Comparison of ENCODE assay signal across 1 cellular context in the genomic region with DNA sequence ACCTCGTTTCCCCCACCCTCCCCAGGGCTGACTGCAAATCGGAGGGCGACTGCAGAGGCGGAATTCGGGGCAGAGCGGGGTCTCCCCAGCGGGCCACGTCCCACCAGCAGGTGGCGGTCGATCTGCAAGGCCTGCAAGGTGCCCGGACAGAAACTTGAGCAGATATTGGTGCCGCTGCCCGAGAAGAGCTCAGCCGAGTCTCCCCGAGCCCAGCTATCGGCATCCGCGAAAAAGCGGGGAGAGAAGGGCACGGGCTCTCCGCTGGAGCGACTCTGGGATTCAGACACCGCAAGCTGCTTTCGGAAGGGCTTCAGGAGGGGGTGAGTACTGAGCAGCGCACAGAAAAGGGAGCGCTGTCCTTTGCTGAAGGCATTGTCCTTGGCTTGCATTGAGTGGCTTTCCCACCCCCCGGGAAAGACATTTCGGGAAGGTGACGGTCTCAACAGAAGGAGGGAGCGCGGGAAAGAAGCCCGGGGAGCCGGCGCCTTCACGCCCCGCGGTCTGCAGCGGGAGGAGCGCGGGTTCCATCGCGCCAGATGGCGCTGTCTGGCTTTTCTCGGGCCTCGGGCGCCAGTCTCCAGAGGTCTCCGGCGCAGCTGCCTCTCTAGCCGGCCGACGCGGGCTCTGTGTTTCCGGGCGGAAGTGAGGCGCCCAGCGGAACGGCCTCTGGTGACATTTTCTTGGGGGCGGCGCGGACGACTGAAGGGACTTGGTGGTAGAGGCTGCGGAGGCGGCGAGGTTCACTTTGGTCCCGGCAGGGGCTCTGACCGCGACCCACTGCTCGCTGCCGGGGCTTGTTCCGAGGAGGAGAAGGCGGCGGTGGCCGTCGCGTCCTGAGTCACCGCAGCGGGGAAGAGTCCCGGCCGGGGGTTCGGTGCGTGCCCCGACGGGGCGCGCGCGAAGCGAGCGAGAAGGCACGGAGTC.
TF ChIP-seq lines count a peak whose summit lies in the region.

No MANE protein-coding gene starts in this region.

TF ChIP-seq in K562, 482 proteins besides CTCF, POLR2A, EP300 and RAD21 (continued from another document and continues in another):
- TF ChIP-seq, protein P1, sequence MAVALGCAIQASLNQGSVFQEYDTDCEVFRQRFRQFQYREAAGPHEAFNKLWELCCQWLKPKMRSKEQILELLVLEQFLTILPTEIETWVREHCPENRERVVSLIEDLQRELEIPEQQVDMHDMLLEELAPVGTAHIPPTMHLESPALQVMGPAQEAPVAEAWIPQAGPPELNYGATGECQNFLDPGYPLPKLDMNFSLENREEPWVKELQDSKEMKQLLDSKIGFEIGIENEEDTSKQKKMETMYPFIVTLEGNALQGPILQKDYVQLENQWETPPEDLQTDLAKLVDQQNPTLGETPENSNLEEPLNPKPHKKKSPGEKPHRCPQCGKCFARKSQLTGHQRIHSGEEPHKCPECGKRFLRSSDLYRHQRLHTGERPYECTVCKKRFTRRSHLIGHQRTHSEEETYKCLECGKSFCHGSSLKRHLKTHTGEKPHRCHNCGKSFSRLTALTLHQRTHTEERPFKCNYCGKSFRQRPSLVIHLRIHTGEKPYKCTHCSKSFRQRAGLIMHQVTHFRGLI (CRISPR knock-in tag; IDR thresholded peaks at IDR 0.05) = no peak
- TF ChIP-seq, protein P2, sequence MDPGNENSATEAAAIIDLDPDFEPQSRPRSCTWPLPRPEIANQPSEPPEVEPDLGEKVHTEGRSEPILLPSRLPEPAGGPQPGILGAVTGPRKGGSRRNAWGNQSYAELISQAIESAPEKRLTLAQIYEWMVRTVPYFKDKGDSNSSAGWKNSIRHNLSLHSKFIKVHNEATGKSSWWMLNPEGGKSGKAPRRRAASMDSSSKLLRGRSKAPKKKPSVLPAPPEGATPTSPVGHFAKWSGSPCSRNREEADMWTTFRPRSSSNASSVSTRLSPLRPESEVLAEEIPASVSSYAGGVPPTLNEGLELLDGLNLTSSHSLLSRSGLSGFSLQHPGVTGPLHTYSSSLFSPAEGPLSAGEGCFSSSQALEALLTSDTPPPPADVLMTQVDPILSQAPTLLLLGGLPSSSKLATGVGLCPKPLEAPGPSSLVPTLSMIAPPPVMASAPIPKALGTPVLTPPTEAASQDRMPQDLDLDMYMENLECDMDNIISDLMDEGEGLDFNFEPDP (CRISPR knock-in tag; IDR thresholded peaks at IDR 0.05) = no peak
- TF ChIP-seq BMI1 (IDR thresholded peaks at IDR 0.05; ENCODE audit: low read length) = no peak
- TF ChIP-seq MYNN (IDR thresholded peaks at IDR 0.05) = 0 out of 2 replicates have a peak, but pooled peaks have one; percentile 38
- no peak for TF ChIP-seq MYNN (CRISPR knock-in tag; IDR thresholded peaks at IDR 0.05)
- TF ChIP-seq, protein P3, sequence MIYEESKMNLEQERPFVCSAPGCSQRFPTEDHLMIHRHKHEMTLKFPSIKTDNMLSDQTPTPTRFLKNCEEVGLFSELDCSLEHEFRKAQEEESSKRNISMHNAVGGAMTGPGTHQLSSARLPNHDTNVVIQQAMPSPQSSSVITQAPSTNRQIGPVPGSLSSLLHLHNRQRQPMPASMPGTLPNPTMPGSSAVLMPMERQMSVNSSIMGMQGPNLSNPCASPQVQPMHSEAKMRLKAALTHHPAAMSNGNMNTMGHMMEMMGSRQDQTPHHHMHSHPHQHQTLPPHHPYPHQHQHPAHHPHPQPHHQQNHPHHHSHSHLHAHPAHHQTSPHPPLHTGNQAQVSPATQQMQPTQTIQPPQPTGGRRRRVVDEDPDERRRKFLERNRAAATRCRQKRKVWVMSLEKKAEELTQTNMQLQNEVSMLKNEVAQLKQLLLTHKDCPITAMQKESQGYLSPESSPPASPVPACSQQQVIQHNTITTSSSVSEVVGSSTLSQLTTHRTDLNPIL (CRISPR knock-in tag; IDR thresholded peaks at IDR 0.05) = no peak
- TF ChIP-seq ELF1 (tag; IDR thresholded peaks at IDR 0.05) = peak; percentile 95
- TF ChIP-seq SRSF9 (IDR thresholded peaks at IDR 0.05; ENCODE audit: borderline replicate concordance, low read depth, low read length) = no peak
- TF ChIP-seq, protein P4, sequence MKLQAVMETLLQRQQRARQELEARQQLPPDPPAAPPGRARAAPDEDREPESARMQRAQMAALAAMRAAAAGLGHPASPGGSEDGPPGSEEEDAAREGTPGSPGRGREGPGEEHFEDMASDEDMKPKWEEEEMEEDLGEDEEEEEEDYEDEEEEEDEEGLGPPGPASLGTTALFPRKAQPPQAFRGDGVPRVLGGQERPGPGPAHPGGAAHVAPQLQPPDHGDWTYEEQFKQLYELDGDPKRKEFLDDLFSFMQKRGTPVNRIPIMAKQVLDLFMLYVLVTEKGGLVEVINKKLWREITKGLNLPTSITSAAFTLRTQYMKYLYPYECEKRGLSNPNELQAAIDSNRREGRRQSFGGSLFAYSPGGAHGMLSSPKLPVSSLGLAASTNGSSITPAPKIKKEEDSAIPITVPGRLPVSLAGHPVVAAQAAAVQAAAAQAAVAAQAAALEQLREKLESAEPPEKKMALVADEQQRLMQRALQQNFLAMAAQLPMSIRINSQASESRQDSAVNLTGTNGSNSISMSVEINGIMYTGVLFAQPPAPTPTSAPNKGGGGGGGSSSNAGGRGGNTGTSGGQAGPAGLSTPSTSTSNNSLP (IDR thresholded peaks at IDR 0.05; ENCODE audit: borderline replicate concordance, low read depth, low read length) = no peak
- TF ChIP-seq ZNF274 (IDR thresholded peaks at IDR 0.05; ENCODE audit: borderline replicate concordance, low read depth, low read length) = no peak
- TF ChIP-seq NFATC3 (IDR thresholded peaks at IDR 0.05) = 0 out of 2 replicates have a peak, but pooled peaks have one; percentile 62
- TF ChIP-seq, protein P5, sequence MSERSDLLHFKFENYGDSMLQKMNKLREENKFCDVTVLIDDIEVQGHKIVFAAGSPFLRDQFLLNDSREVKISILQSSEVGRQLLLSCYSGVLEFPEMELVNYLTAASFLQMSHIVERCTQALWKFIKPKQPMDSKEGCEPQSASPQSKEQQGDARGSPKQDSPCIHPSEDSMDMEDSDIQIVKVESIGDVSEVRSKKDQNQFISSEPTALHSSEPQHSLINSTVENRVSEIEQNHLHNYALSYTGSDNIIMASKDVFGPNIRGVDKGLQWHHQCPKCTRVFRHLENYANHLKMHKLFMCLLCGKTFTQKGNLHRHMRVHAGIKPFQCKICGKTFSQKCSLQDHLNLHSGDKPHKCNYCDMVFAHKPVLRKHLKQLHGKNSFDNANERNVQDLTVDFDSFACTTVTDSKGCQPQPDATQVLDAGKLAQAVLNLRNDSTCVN (CRISPR knock-in tag; IDR thresholded peaks at IDR 0.05) = no peak
- TF ChIP-seq CEBPB (tag; IDR thresholded peaks at IDR 0.05) = no peak
- TF ChIP-seq NEUROD1 (IDR thresholded peaks at IDR 0.05; ENCODE audit: borderline replicate concordance, low read depth, low read length, partially characterized antibody) = no peak
- TF ChIP-seq ARID1B (IDR thresholded peaks at IDR 0.05) = 0 out of 2 replicates have a peak, but pooled peaks have one; percentile 40
- peak; percentile 84 for TF ChIP-seq TAF1 (IDR thresholded peaks at IDR 0.05; ENCODE audit: control insufficient read depth, extremely low read depth, insufficient read depth, low read length, severe bottlenecking)
- TF ChIP-seq, protein P6, sequence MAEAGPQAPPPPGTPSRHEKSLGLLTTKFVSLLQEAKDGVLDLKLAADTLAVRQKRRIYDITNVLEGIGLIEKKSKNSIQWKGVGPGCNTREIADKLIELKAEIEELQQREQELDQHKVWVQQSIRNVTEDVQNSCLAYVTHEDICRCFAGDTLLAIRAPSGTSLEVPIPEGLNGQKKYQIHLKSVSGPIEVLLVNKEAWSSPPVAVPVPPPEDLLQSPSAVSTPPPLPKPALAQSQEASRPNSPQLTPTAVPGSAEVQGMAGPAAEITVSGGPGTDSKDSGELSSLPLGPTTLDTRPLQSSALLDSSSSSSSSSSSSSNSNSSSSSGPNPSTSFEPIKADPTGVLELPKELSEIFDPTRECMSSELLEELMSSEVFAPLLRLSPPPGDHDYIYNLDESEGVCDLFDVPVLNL (CRISPR knock-in tag; IDR thresholded peaks at IDR 0.05; ENCODE audit: low read depth) = no peak
- no peak for TF ChIP-seq RBM17 (IDR thresholded peaks at IDR 0.05; ENCODE audit: borderline replicate concordance, low read depth, low read length)
- TF ChIP-seq CHD2 (IDR thresholded peaks at IDR 0.05; ENCODE audit: low read depth, low read length) = no peak
- no peak for TF ChIP-seq ZNF436 (CRISPR knock-in tag; IDR thresholded peaks at IDR 0.05)
- no peak for TF ChIP-seq SETDB1 (IDR thresholded peaks at IDR 0.05; ENCODE audit: low read length)
- peak; percentile 44; the same call in 1 of the 2 replicates for TF ChIP-seq ATF7 (IDR thresholded peaks at IDR 0.05)
- TF ChIP-seq ZNF253 (CRISPR knock-in tag; conservative IDR thresholded peaks at IDR 0.05) = no peak
- TF ChIP-seq ZNF445 (CRISPR knock-in tag; IDR thresholded peaks at IDR 0.05; ENCODE audit: low read depth) = no peak
- no peak for TF ChIP-seq ETS2 (tag; IDR thresholded peaks at IDR 0.05; ENCODE audit: borderline replicate concordance, poor library complexity, severe bottlenecking)
- TF ChIP-seq, protein P7, sequence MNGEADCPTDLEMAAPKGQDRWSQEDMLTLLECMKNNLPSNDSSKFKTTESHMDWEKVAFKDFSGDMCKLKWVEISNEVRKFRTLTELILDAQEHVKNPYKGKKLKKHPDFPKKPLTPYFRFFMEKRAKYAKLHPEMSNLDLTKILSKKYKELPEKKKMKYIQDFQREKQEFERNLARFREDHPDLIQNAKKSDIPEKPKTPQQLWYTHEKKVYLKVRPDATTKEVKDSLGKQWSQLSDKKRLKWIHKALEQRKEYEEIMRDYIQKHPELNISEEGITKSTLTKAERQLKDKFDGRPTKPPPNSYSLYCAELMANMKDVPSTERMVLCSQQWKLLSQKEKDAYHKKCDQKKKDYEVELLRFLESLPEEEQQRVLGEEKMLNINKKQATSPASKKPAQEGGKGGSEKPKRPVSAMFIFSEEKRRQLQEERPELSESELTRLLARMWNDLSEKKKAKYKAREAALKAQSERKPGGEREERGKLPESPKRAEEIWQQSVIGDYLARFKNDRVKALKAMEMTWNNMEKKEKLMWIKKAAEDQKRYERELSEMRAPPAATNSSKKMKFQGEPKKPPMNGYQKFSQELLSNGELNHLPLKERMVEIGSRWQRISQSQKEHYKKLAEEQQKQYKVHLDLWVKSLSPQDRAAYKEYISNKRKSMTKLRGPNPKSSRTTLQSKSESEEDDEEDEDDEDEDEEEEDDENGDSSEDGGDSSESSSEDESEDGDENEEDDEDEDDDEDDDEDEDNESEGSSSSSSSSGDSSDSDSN (IDR thresholded peaks at IDR 0.05; ENCODE audit: borderline replicate concordance in 1 of 2, low read depth in 2 of 2, low read length in 2 of 2) = peak; percentile 19 to 45; a peak in 1 of 4 replicates
- no peak for TF ChIP-seq HNRNPLL (IDR thresholded peaks at IDR 0.05; ENCODE audit: low read depth, low read length, poor library complexity, severe bottlenecking)
- TF ChIP-seq, protein P8, sequence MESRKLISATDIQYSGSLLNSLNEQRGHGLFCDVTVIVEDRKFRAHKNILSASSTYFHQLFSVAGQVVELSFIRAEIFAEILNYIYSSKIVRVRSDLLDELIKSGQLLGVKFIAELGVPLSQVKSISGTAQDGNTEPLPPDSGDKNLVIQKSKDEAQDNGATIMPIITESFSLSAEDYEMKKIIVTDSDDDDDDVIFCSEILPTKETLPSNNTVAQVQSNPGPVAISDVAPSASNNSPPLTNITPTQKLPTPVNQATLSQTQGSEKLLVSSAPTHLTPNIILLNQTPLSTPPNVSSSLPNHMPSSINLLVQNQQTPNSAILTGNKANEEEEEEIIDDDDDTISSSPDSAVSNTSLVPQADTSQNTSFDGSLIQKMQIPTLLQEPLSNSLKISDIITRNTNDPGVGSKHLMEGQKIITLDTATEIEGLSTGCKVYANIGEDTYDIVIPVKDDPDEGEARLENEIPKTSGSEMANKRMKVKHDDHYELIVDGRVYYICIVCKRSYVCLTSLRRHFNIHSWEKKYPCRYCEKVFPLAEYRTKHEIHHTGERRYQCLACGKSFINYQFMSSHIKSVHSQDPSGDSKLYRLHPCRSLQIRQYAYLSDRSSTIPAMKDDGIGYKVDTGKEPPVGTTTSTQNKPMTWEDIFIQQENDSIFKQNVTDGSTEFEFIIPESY (CRISPR knock-in tag; IDR thresholded peaks at IDR 0.05) = no peak; the same call in 1 of the 2 replicates
- TF ChIP-seq ZC3H8 (IDR thresholded peaks at IDR 0.05) = no peak
- no peak for TF ChIP-seq ZNF24 (IDR thresholded peaks at IDR 0.05)
- no peak for TF ChIP-seq GTF2A2 (tag; IDR thresholded peaks at IDR 0.05)
- TF ChIP-seq BRF1 (IDR thresholded peaks at IDR 0.05; ENCODE audit: borderline replicate concordance, extremely low read depth, insufficient read length) = no peak
- TF ChIP-seq FOXA1 (IDR thresholded peaks at IDR 0.05; ENCODE audit: borderline replicate concordance) = no peak
- TF ChIP-seq, protein P9, sequence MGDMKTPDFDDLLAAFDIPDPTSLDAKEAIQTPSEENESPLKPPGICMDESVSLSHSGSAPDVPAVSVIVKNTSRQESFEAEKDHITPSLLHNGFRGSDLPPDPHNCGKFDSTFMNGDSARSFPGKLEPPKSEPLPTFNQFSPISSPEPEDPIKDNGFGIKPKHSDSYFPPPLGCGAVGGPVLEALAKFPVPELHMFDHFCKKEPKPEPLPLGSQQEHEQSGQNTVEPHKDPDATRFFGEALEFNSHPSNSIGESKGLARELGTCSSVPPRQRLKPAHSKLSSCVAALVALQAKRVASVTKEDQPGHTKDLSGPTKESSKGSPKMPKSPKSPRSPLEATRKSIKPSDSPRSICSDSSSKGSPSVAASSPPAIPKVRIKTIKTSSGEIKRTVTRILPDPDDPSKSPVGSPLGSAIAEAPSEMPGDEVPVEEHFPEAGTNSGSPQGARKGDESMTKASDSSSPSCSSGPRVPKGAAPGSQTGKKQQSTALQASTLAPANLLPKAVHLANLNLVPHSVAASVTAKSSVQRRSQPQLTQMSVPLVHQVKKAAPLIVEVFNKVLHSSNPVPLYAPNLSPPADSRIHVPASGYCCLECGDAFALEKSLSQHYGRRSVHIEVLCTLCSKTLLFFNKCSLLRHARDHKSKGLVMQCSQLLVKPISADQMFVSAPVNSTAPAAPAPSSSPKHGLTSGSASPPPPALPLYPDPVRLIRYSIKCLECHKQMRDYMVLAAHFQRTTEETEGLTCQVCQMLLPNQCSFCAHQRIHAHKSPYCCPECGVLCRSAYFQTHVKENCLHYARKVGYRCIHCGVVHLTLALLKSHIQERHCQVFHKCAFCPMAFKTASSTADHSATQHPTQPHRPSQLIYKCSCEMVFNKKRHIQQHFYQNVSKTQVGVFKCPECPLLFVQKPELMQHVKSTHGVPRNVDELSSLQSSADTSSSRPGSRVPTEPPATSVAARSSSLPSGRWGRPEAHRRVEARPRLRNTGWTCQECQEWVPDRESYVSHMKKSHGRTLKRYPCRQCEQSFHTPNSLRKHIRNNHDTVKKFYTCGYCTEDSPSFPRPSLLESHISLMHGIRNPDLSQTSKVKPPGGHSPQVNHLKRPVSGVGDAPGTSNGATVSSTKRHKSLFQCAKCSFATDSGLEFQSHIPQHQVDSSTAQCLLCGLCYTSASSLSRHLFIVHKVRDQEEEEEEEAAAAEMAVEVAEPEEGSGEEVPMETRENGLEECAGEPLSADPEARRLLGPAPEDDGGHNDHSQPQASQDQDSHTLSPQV (IDR thresholded peaks at IDR 0.05) = peak; percentile 53; the same call in 1 of the 2 replicates
- TF ChIP-seq ZNF165 (CRISPR knock-in tag; IDR thresholded peaks at IDR 0.05; ENCODE audit: borderline replicate concordance) = no peak
- TF ChIP-seq ZNF212 (CRISPR knock-in tag; IDR thresholded peaks at IDR 0.05) = no peak
- no peak for TF ChIP-seq POLR3G (IDR thresholded peaks at IDR 0.05; ENCODE audit: extremely low read depth, insufficient read length, insufficient replicate concordance)
- TF ChIP-seq GTF2E2 (tag; IDR thresholded peaks at IDR 0.05) = peak; percentile 49
- no peak for TF ChIP-seq SRSF7 (optimal IDR thresholded peaks at IDR 0.05; ENCODE audit: low read depth, low read length)
- no peak for TF ChIP-seq POLR2AphosphoS2 (IDR thresholded peaks at IDR 0.05; ENCODE audit: low read length)
- TF ChIP-seq SRF (CRISPR knock-in tag; IDR thresholded peaks at IDR 0.05) = no peak
- TF ChIP-seq MBD2 (IDR thresholded peaks at IDR 0.05; ENCODE audit: borderline replicate concordance, low read depth) = no peak
- TF ChIP-seq HDAC2 (IDR thresholded peaks at IDR 0.05) = peak; percentile 29; the same call in 1 of the 2 replicates
- no peak for TF ChIP-seq RBM14 (IDR thresholded peaks at IDR 0.05; ENCODE audit: borderline replicate concordance, insufficient read depth, low read depth, low read length)
